Comparison of ENCODE assay signal across 2 cellular contexts in the genomic region with DNA sequence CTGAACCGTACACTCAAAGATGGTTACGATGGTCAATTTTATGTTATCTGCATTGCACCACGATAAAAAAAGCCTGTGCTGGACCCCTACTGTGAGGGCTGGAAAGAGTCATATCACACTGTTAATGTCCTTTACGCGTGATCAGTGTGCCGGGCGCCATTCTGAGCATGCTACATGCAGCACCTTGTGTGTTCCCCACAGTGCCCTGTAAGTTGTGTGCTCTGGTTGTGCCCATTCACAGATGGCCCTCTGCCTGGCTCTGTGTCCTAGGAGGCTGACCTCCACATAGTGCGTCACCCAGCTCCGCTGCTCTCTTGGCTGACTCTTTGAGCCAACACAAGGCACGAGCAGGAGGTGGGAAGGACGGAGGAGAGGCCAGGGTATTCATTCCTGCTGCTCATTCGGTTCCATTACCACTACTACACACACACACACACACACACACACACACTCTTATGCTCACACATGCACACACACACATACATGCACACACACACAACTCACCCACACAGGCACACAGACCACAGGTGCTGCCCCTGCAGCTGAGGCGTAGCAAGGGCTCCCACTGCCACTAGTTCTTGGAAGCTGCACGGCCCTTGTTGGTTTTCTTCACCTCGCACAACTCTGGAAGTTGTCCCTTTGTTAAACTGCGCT.
TF ChIP-seq lines count a peak whose summit lies in the region.

No MANE protein-coding gene starts in this region.

TF ChIP-seq in HEK293, 187 proteins besides CTCF, POLR2A, EP300 and RAD21:
- TF ChIP-seq ZNF660 (tag by site-specific recombination; IDR thresholded peaks at IDR 0.05) (no peak), ZSCAN4 (tag by site-specific recombination; IDR thresholded peaks at IDR 0.05) (peak; percentile 94), ZFHX2 (tag by site-specific recombination; conservative IDR thresholded peaks at IDR 0.05) (peak; percentile 63)
TF ChIP-seq in HEK293: peak in this region for 2.

TF ChIP-seq in H1, 55 proteins besides CTCF, POLR2A, EP300 and RAD21:
- TF ChIP-seq ATF2 (IDR thresholded peaks at IDR 0.05; ENCODE audit: low read length) (no peak), POLR2AphosphoS5 (IDR thresholded peaks at IDR 0.05; ENCODE audit: low read depth, low read length) (no peak), SP1 (IDR thresholded peaks at IDR 0.05; ENCODE audit: low read depth, low read length) (no peak), RNF2 (IDR thresholded peaks at IDR 0.05; ENCODE audit: borderline replicate concordance, low read depth, low read length, missing control alignments, poor library complexity, severe bottlenecking) (no peak), TAF7 (optimal IDR thresholded peaks at IDR 0.05; ENCODE audit: borderline replicate concordance, low read depth, low read length) (no peak)
